1 cellular context compared by ENCODE assay signal in the genomic region with DNA sequence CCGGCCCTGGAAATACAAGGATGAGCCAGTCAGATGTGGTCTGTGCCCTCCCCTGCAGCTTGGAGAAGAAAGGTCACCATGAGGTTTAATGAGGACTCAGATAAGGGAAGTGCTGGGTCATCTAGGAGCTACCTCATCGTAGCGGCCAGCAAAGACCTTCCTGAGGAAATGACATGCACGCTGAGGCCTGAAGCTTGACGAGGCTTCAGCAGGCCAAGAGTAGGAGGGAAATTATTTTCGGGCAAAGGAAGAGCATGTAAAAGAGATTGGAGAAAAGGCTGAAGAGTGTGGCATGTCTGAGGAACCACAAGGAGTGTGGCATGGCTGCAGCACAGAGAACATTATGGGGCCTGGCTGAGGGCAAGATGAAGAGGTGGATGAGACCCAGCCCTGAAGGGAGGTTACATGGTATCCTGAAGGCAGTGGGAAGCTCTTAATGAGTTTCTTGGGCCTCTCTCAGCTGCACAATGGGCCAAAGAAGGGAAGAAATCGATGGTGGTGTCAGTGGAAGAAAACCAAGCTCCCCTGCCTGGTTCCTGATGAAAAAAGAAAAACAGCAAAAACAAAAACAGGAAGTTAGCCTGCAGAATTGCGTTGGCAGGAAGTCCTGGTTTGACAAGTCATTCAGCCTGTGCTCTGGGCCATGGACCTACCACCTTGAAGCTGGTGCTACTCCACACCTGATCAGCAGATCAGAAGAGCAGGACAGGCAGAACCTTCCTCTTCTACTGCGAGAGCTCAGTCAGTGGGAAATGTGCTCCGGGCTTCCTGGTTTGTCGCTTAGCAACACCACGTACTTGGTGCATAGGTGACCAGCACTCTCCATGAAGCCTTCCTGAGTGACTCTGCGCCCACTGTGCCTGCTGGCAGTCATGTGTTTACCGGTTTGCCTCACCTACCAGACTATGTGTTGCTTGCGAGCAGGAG.
TF ChIP-seq lines count a peak whose summit lies in the region.

No MANE protein-coding gene starts in this region.

TF ChIP-seq in K562, 482 proteins besides CTCF, POLR2A, EP300 and RAD21 (continued from another document and continues in another):
- TF ChIP-seq, protein P1, sequence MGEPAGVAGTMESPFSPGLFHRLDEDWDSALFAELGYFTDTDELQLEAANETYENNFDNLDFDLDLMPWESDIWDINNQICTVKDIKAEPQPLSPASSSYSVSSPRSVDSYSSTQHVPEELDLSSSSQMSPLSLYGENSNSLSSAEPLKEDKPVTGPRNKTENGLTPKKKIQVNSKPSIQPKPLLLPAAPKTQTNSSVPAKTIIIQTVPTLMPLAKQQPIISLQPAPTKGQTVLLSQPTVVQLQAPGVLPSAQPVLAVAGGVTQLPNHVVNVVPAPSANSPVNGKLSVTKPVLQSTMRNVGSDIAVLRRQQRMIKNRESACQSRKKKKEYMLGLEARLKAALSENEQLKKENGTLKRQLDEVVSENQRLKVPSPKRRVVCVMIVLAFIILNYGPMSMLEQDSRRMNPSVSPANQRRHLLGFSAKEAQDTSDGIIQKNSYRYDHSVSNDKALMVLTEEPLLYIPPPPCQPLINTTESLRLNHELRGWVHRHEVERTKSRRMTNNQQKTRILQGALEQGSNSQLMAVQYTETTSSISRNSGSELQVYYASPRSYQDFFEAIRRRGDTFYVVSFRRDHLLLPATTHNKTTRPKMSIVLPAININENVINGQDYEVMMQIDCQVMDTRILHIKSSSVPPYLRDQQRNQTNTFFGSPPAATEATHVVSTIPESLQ (CRISPR knock-in tag; IDR thresholded peaks at IDR 0.05) = peak; percentile 91
- TF ChIP-seq ZBTB8A (IDR thresholded peaks at IDR 0.05; ENCODE audit: partially characterized antibody) = no peak
- TF ChIP-seq, protein P2, sequence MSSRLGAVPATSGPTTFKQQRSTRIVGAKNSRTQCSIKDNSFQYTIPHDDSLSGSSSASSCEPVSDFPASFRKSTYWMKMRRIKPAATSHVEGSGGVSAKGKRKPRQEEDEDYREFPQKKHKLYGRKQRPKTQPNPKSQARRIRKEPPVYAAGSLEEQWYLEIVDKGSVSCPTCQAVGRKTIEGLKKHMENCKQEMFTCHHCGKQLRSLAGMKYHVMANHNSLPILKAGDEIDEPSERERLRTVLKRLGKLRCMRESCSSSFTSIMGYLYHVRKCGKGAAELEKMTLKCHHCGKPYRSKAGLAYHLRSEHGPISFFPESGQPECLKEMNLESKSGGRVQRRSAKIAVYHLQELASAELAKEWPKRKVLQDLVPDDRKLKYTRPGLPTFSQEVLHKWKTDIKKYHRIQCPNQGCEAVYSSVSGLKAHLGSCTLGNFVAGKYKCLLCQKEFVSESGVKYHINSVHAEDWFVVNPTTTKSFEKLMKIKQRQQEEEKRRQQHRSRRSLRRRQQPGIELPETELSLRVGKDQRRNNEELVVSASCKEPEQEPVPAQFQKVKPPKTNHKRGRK (tag; IDR thresholded peaks at IDR 0.05) = no peak
- 0 out of 2 replicates have a peak, but pooled peaks have one; percentile 47 for TF ChIP-seq ZNF324 (CRISPR knock-in tag; IDR thresholded peaks at IDR 0.05)
- TF ChIP-seq KLF13 (tag; IDR thresholded peaks at IDR 0.05; ENCODE audit: borderline replicate concordance, low read depth) = peak; percentile 74
- peak; percentile 57; the same call in 1 of the 2 replicates for TF ChIP-seq ZEB2 (IDR thresholded peaks at IDR 0.05)
- TF ChIP-seq, protein P3, sequence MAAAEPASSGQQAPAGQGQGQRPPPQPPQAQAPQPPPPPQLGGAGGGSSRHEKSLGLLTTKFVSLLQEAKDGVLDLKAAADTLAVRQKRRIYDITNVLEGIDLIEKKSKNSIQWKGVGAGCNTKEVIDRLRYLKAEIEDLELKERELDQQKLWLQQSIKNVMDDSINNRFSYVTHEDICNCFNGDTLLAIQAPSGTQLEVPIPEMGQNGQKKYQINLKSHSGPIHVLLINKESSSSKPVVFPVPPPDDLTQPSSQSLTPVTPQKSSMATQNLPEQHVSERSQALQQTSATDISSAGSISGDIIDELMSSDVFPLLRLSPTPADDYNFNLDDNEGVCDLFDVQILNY (CRISPR knock-in tag; IDR thresholded peaks at IDR 0.05) = no peak
- no peak for TF ChIP-seq SIRT6 (IDR thresholded peaks at IDR 0.05; ENCODE audit: low read depth, low read length)
- no peak for TF ChIP-seq PHB2 (IDR thresholded peaks at IDR 0.05; ENCODE audit: low read depth)
- TF ChIP-seq, protein P4, sequence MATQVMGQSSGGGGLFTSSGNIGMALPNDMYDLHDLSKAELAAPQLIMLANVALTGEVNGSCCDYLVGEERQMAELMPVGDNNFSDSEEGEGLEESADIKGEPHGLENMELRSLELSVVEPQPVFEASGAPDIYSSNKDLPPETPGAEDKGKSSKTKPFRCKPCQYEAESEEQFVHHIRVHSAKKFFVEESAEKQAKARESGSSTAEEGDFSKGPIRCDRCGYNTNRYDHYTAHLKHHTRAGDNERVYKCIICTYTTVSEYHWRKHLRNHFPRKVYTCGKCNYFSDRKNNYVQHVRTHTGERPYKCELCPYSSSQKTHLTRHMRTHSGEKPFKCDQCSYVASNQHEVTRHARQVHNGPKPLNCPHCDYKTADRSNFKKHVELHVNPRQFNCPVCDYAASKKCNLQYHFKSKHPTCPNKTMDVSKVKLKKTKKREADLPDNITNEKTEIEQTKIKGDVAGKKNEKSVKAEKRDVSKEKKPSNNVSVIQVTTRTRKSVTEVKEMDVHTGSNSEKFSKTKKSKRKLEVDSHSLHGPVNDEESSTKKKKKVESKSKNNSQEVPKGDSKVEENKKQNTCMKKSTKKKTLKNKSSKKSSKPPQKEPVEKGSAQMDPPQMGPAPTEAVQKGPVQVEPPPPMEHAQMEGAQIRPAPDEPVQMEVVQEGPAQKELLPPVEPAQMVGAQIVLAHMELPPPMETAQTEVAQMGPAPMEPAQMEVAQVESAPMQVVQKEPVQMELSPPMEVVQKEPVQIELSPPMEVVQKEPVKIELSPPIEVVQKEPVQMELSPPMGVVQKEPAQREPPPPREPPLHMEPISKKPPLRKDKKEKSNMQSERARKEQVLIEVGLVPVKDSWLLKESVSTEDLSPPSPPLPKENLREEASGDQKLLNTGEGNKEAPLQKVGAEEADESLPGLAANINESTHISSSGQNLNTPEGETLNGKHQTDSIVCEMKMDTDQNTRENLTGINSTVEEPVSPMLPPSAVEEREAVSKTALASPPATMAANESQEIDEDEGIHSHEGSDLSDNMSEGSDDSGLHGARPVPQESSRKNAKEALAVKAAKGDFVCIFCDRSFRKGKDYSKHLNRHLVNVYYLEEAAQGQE (CRISPR knock-in tag; IDR thresholded peaks at IDR 0.05; ENCODE audit: low read depth) = peak; percentile 24; the same call in 1 of the 2 replicates
- no peak for TF ChIP-seq FOS (IDR thresholded peaks at IDR 0.05; ENCODE audit: extremely low read depth, insufficient read length)
- TF ChIP-seq ILF3 (IDR thresholded peaks at IDR 0.05; ENCODE audit: borderline replicate concordance) = no peak
- TF ChIP-seq PHTF2 (CRISPR knock-in tag; IDR thresholded peaks at IDR 0.05) = no peak
- peak; percentile 95 for TF ChIP-seq C11orf30 (IDR thresholded peaks at IDR 0.05; ENCODE audit: low read depth)
- TF ChIP-seq ZNF3 (CRISPR knock-in tag; IDR thresholded peaks at IDR 0.05) = no peak
- 0 out of 4 replicates have a peak, but pooled peaks of 1 of the 2 experiments have one; percentile 48 for TF ChIP-seq KDM4B (IDR thresholded peaks at IDR 0.05; ENCODE audit: borderline replicate concordance in 2 of 2, low read depth in 1 of 2)
- TF ChIP-seq MCM2 (IDR thresholded peaks at IDR 0.05; ENCODE audit: low read depth) = no peak
- no peak for TF ChIP-seq ZBED1 (IDR thresholded peaks at IDR 0.05)
- no peak for TF ChIP-seq KAT2B (IDR thresholded peaks at IDR 0.05; ENCODE audit: low read depth, low read length)
- TF ChIP-seq CBX5 (IDR thresholded peaks at IDR 0.05; ENCODE audit: borderline replicate concordance, low read depth) = peak; percentile 61; the same call in 1 of the 2 replicates
- no peak; the same call in 1 of the 2 replicates for TF ChIP-seq STAT5A (IDR thresholded peaks at IDR 0.05; ENCODE audit: borderline replicate concordance, low read length)
- no peak for TF ChIP-seq ARHGAP35 (IDR thresholded peaks at IDR 0.05; ENCODE audit: partially characterized antibody)
- TF ChIP-seq CREB1 (IDR thresholded peaks at IDR 0.05) = peak; percentile 51; the same call in 1 of the 2 replicates
- peak; percentile 69; the same call in 1 of the 2 replicates for TF ChIP-seq CREB1 (CRISPR knock-in tag; IDR thresholded peaks at IDR 0.05)
- peak; percentile 92 for TF ChIP-seq NUFIP1 (IDR thresholded peaks at IDR 0.05; ENCODE audit: partially characterized antibody)
- TF ChIP-seq TGIF2 (CRISPR knock-in tag; IDR thresholded peaks at IDR 0.05) = no peak; the same call in 1 of the 2 replicates
- TF ChIP-seq, protein P5, sequence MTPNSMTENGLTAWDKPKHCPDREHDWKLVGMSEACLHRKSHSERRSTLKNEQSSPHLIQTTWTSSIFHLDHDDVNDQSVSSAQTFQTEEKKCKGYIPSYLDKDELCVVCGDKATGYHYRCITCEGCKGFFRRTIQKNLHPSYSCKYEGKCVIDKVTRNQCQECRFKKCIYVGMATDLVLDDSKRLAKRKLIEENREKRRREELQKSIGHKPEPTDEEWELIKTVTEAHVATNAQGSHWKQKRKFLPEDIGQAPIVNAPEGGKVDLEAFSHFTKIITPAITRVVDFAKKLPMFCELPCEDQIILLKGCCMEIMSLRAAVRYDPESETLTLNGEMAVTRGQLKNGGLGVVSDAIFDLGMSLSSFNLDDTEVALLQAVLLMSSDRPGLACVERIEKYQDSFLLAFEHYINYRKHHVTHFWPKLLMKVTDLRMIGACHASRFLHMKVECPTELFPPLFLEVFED (CRISPR knock-in tag; conservative IDR thresholded peaks at IDR 0.05) = peak; percentile 87
- 0 out of 2 replicates have a peak, but pooled peaks have one; percentile 42 for TF ChIP-seq ZNF551 (CRISPR knock-in tag; IDR thresholded peaks at IDR 0.05)
- TF ChIP-seq, protein P6, sequence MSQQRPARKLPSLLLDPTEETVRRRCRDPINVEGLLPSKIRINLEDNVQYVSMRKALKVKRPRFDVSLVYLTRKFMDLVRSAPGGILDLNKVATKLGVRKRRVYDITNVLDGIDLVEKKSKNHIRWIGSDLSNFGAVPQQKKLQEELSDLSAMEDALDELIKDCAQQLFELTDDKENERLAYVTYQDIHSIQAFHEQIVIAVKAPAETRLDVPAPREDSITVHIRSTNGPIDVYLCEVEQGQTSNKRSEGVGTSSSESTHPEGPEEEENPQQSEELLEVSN (IDR thresholded peaks at IDR 0.05; ENCODE audit: borderline replicate concordance in 1 of 2, extremely low read depth in 1 of 2, insufficient read depth in 1 of 2, insufficient read length in 1 of 2, low read depth in 1 of 2, low read length in 1 of 2, poor library complexity in 1 of 2, severe bottlenecking in 1 of 2) = peak; percentile 93 to 94
- TF ChIP-seq, protein P7, sequence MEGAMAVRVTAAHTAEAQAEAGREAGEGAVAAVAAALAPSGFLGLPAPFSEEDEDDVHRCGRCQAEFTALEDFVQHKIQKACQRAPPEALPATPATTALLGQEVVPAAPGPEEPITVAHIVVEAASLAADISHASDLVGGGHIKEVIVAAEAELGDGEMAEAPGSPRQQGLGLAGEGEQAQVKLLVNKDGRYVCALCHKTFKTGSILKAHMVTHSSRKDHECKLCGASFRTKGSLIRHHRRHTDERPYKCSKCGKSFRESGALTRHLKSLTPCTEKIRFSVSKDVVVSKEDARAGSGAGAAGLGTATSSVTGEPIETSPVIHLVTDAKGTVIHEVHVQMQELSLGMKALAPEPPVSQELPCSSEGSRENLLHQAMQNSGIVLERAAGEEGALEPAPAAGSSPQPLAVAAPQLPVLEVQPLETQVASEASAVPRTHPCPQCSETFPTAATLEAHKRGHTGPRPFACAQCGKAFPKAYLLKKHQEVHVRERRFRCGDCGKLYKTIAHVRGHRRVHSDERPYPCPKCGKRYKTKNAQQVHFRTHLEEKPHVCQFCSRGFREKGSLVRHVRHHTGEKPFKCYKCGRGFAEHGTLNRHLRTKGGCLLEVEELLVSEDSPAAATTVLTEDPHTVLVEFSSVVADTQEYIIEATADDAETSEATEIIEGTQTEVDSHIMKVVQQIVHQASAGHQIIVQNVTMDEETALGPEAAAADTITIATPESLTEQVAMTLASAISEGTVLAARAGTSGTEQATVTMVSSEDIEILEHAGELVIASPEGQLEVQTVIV (CRISPR knock-in tag; IDR thresholded peaks at IDR 0.05; ENCODE audit: borderline replicate concordance) = no peak
- peak; percentile 51; the same call in 1 of the 2 replicates for TF ChIP-seq RB1 (IDR thresholded peaks at IDR 0.05; ENCODE audit: low read depth)
- TF ChIP-seq, protein P8, sequence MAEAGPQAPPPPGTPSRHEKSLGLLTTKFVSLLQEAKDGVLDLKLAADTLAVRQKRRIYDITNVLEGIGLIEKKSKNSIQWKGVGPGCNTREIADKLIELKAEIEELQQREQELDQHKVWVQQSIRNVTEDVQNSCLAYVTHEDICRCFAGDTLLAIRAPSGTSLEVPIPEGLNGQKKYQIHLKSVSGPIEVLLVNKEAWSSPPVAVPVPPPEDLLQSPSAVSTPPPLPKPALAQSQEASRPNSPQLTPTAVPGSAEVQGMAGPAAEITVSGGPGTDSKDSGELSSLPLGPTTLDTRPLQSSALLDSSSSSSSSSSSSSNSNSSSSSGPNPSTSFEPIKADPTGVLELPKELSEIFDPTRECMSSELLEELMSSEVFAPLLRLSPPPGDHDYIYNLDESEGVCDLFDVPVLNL (CRISPR knock-in tag; IDR thresholded peaks at IDR 0.05; ENCODE audit: low read depth) = no peak
- peak; percentile 16 to 18; a peak in 1 of 4 replicates for TF ChIP-seq NRF1 (conservative IDR thresholded peaks at IDR 0.05 in 1 of 2, IDR thresholded peaks at IDR 0.05 in 1 of 2)
- peak; percentile 91 for TF ChIP-seq ARID1B (IDR thresholded peaks at IDR 0.05)
- TF ChIP-seq KLF1 (tag; IDR thresholded peaks at IDR 0.05) = peak; percentile 61; the same call in 1 of the 2 replicates
- peak; percentile 91 for TF ChIP-seq ESRRA (IDR thresholded peaks at IDR 0.05; ENCODE audit: borderline replicate concordance, low read depth)
- peak; percentile 91 for TF ChIP-seq GATAD2A (IDR thresholded peaks at IDR 0.05)
- TF ChIP-seq, protein P9, sequence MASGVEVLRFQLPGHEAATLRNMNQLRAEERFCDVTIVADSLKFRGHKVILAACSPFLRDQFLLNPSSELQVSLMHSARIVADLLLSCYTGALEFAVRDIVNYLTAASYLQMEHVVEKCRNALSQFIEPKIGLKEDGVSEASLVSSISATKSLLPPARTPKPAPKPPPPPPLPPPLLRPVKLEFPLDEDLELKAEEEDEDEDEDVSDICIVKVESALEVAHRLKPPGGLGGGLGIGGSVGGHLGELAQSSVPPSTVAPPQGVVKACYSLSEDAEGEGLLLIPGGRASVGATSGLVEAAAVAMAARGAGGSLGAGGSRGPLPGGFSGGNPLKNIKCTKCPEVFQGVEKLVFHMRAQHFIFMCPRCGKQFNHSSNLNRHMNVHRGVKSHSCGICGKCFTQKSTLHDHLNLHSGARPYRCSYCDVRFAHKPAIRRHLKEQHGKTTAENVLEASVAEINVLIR (CRISPR knock-in tag; IDR thresholded peaks at IDR 0.05) = no peak; the same call in none of the 2 replicates
- TF ChIP-seq, protein P10, sequence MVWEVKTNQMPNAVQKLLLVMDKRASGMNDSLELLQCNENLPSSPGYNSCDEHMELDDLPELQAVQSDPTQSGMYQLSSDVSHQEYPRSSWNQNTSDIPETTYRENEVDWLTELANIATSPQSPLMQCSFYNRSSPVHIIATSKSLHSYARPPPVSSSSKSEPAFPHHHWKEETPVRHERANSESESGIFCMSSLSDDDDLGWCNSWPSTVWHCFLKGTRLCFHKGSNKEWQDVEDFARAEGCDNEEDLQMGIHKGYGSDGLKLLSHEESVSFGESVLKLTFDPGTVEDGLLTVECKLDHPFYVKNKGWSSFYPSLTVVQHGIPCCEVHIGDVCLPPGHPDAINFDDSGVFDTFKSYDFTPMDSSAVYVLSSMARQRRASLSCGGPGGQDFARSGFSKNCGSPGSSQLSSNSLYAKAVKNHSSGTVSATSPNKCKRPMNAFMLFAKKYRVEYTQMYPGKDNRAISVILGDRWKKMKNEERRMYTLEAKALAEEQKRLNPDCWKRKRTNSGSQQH (CRISPR knock-in tag; IDR thresholded peaks at IDR 0.05) = peak; percentile 69
